ENCODE assay signal across 13 cellular contexts in the genomic region with DNA sequence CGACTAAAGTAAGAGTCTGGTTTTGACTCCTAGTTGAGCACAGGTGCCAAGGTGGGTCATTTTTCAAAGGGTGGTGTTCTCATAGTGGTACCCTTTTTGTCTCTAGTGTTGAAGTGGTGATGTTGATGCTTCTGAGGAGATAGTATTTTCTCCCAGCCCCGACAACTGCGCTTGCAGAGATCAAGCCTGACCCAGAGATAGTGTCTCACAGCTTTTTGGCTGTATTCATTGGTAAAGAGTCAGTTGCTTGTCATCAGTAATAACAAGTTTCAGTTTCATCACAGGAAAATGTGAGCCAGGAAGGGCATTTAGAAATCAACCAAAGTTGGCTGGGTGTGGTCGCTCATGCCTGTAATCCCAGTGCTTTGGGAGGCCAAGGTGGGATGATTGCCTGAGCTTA.
DNase-seq lines count a peak whose midpoint lies in the region; ATAC-seq and TF ChIP-seq lines count a peak whose summit lies in the region.
"Had no signal": no experiment of that assay in that cellular context is flagged by ENCODE, and none has a peak within 500 bp of the region (broad histone marks: within the 10 kb centered on the region; RNA-seq: fewer than 3 reads in every experiment).

No MANE protein-coding gene starts in this region.

- no peak for TF ChIP-seq CTCF in fibroblast of the aortic adventitia (IDR thresholded peaks at IDR 0.05; ENCODE audit: insufficient read depth, low read length)

- DNase-seq in NOMO-1 (lab: John Stamatoyannopoulos, UW; ENCODE audit: unreplicated experiment in 2 of 2), result peak; percentile 57 to 61
- no peak for DNase-seq in NOMO-1 treated with dmso at 0.1 percent for 144 hours (lab: John Stamatoyannopoulos, UW; ENCODE audit: unreplicated experiment)
- DNase-seq in NOMO-1 treated with DMSO at 0.1 percent for 48 hours (lab: John Stamatoyannopoulos, UW; ENCODE audit: unreplicated experiment), result peak; percentile 52
- DNase-seq in fibroblast of the aortic adventitia (ENCODE audit: low read depth), result peak; percentile 4
- no peak for DNase-seq in UCSD-AML1 (lab: John Stamatoyannopoulos, UW; ENCODE audit: unreplicated experiment)
- DNase-seq in left lobe of liver (ENCODE audit: low spot score), result no peak
- DNase-seq in OCI-M1 (lab: John Stamatoyannopoulos, UW), result no peak
- DNase-seq: cortex of kidney, EL, NCI-H1105 had no signal

- ATAC-seq in GM21529 (IDR thresholded peaks at IDR 0.05; ENCODE audit: unreplicated experiment) (peak; percentile 25), left lobe of liver (no peak)
- ATAC-seq: Right ventricle myocardium inferior had no signal

- no peak overlapping the region for H3K4me3 ChIP-seq in fibroblast of the aortic adventitia (ENCODE audit: low read depth, low read length)
- H3K4me3 ChIP-seq: tibial artery had no signal

Comparison
In these comparisons a context has a peak if more than half of its experiments do, and no peak if none do; other contexts are left out.
1. DNase-seq: peak in NOMO-1 (2 of 2), NOMO-1 treated with DMSO at 0.1 percent for 48 hours (single experiment) and fibroblast of the aortic adventitia (single experiment); none in NOMO-1 treated with dmso at 0.1 percent for 144 hours (single experiment), UCSD-AML1 (single experiment), left lobe of liver (single experiment) and OCI-M1 (single experiment).